1 cellular context compared by ENCODE assay signal in the genomic region with DNA sequence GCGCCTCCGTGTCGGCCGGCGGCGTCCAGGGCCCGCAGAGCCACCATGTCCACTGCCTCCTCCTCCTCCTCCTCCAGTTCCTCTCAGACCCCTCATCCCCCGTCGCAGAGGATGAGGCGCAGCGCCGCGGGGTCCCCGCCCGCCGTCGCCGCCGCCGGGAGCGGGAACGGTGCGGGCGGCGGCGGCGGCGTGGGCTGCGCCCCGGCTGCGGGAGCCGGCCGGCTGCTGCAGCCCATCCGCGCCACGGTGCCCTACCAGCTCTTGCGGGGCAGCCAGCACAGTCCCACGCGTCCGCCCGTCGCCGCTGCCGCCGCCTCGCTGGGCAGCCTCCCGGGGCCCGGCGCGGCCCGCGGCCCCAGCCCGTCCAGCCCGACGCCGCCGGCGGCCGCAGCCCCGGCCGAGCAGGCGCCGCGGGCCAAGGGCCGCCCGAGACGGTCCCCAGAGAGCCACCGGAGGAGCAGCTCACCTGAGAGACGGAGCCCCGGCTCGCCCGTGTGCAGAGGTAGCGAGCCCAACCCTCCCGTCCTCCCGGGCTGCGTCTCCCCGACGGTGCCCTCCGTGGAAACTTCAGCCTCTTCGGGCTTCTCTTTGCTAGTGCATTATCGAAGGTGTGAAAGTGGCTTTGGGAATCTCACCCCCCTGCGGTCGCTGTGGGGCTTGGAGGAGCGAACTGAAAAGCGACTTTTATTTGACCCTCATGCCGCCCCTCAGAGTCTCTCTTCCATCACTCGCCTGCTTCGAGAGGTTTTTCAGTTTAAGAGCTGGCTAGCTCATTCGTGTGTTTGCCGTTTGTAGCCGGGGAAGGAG.
TF ChIP-seq lines count a peak whose summit lies in the region.

No MANE protein-coding gene starts in this region.

TF ChIP-seq in GM23338, 12 proteins besides CTCF, POLR2A, EP300 and RAD21 (continued from another document):
- TF ChIP-seq, protein P1, sequence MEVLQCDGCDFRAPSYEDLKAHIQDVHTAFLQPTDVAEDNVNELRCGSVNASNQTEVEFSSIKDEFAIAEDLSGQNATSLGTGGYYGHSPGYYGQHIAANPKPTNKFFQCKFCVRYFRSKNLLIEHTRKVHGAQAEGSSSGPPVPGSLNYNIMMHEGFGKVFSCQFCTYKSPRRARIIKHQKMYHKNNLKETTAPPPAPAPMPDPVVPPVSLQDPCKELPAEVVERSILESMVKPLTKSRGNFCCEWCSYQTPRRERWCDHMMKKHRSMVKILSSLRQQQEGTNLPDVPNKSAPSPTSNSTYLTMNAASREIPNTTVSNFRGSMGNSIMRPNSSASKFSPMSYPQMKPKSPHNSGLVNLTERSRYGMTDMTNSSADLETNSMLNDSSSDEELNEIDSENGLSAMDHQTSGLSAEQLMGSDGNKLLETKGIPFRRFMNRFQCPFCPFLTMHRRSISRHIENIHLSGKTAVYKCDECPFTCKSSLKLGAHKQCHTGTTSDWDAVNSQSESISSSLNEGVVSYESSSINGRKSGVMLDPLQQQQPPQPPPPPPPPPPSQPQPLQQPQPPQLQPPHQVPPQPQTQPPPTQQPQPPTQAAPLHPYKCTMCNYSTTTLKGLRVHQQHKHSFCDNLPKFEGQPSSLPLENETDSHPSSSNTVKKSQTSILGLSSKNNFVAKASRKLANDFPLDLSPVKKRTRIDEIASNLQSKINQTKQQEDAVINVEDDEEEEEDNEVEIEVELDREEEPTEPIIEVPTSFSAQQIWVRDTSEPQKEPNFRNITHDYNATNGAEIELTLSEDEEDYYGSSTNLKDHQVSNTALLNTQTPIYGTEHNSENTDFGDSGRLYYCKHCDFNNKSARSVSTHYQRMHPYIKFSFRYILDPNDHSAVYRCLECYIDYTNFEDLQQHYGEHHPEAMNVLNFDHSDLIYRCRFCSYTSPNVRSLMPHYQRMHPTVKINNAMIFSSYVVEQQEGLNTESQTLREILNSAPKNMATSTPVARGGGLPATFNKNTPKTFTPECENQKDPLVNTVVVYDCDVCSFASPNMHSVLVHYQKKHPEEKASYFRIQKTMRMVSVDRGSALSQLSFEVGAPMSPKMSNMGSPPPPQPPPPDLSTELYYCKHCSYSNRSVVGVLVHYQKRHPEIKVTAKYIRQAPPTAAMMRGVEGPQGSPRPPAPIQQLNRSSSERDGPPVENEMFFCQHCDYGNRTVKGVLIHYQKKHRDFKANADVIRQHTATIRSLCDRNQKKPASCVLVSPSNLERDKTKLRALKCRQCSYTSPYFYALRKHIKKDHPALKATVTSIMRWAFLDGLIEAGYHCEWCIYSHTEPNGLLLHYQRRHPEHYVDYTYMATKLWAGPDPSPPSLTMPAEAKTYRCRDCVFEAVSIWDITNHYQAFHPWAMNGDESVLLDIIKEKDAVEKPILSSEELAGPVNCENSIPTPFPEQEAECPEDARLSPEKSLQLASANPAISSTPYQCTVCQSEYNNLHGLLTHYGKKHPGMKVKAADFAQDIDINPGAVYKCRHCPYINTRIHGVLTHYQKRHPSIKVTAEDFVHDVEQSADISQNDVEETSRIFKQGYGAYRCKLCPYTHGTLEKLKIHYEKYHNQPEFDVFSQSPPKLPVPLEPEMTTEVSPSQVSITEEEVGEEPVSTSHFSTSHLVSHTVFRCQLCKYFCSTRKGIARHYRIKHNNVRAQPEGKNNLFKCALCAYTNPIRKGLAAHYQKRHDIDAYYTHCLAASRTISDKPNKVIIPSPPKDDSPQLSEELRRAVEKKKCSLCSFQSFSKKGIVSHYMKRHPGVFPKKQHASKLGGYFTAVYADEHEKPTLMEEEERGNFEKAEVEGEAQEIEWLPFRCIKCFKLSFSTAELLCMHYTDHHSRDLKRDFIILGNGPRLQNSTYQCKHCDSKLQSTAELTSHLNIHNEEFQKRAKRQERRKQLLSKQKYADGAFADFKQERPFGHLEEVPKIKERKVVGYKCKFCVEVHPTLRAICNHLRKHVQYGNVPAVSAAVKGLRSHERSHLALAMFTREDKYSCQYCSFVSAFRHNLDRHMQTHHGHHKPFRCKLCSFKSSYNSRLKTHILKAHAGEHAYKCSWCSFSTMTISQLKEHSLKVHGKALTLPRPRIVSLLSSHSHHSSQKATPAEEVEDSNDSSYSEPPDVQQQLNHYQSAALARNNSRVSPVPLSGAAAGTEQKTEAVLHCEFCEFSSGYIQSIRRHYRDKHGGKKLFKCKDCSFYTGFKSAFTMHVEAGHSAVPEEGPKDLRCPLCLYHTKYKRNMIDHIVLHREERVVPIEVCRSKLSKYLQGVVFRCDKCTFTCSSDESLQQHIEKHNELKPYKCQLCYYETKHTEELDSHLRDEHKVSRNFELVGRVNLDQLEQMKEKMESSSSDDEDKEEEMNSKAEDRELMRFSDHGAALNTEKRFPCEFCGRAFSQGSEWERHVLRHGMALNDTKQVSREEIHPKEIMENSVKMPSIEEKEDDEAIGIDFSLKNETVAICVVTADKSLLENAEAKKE (CRISPR knock-in tag; IDR thresholded peaks at IDR 0.05), result no peak
- TF ChIP-seq CREB1 (CRISPR knock-in tag; IDR thresholded peaks at IDR 0.05; ENCODE audit: low read depth) (no peak; the same call in 1 of the 2 replicates), EZH2phosphoT487 (IDR thresholded peaks at IDR 0.05; ENCODE audit: unreplicated experiment) (no peak), POLR2AphosphoS5 (IDR thresholded peaks at IDR 0.05; ENCODE audit: low read depth) (no peak), NANOG (IDR thresholded peaks at IDR 0.05; ENCODE audit: borderline replicate concordance) (no peak)
- TF ChIP-seq, protein P2, sequence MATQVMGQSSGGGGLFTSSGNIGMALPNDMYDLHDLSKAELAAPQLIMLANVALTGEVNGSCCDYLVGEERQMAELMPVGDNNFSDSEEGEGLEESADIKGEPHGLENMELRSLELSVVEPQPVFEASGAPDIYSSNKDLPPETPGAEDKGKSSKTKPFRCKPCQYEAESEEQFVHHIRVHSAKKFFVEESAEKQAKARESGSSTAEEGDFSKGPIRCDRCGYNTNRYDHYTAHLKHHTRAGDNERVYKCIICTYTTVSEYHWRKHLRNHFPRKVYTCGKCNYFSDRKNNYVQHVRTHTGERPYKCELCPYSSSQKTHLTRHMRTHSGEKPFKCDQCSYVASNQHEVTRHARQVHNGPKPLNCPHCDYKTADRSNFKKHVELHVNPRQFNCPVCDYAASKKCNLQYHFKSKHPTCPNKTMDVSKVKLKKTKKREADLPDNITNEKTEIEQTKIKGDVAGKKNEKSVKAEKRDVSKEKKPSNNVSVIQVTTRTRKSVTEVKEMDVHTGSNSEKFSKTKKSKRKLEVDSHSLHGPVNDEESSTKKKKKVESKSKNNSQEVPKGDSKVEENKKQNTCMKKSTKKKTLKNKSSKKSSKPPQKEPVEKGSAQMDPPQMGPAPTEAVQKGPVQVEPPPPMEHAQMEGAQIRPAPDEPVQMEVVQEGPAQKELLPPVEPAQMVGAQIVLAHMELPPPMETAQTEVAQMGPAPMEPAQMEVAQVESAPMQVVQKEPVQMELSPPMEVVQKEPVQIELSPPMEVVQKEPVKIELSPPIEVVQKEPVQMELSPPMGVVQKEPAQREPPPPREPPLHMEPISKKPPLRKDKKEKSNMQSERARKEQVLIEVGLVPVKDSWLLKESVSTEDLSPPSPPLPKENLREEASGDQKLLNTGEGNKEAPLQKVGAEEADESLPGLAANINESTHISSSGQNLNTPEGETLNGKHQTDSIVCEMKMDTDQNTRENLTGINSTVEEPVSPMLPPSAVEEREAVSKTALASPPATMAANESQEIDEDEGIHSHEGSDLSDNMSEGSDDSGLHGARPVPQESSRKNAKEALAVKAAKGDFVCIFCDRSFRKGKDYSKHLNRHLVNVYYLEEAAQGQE (IDR thresholded peaks at IDR 0.05; ENCODE audit: unreplicated experiment), result no peak
- TF ChIP-seq, protein P3, sequence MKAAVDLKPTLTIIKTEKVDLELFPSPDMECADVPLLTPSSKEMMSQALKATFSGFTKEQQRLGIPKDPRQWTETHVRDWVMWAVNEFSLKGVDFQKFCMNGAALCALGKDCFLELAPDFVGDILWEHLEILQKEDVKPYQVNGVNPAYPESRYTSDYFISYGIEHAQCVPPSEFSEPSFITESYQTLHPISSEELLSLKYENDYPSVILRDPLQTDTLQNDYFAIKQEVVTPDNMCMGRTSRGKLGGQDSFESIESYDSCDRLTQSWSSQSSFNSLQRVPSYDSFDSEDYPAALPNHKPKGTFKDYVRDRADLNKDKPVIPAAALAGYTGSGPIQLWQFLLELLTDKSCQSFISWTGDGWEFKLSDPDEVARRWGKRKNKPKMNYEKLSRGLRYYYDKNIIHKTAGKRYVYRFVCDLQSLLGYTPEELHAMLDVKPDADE (IDR thresholded peaks at IDR 0.05), result no peak
